In the genomic region with DNA sequence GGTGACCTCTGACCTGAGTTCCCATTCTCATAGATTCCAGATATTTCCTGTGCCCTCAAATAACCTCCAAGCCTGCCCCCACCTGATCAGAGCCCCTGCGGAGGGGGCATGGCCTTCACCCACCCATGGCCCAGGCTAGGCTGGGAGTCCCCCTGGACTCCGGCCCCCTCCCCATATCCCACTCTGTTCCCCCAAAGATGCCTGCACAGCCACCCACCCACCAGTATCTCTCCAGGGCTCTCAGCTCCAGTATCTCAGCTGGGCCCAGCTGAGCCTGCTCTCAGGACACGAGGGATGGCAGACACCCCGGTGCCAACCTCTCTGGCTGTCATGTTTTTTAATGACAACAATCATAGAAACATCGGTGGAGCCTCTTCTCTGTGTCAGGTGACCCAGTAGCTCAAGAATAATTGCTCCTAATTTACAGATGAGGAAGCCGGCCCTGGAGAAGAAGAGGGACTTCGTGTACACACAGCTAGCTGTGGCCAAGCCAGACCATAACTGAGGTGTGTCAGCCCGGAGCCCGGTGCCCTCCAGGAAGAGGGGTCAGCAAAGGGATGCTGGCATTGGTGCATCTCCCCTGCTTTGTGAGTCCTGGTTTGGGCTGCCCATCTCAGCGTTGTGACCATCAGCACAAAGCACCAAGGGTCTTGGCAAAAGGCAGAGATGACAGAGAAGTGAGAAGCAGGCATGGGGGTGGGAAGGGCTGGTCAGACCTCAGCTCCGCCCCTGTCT, we compare ENCODE assay signal across 1 cellular context.
TF ChIP-seq lines count a peak whose summit lies in the region.

No MANE protein-coding gene starts in this region.

TF ChIP-seq in HCT116, 20 proteins besides CTCF, POLR2A, EP300 and RAD21 (continued from another document):
- TF ChIP-seq, protein P1, sequence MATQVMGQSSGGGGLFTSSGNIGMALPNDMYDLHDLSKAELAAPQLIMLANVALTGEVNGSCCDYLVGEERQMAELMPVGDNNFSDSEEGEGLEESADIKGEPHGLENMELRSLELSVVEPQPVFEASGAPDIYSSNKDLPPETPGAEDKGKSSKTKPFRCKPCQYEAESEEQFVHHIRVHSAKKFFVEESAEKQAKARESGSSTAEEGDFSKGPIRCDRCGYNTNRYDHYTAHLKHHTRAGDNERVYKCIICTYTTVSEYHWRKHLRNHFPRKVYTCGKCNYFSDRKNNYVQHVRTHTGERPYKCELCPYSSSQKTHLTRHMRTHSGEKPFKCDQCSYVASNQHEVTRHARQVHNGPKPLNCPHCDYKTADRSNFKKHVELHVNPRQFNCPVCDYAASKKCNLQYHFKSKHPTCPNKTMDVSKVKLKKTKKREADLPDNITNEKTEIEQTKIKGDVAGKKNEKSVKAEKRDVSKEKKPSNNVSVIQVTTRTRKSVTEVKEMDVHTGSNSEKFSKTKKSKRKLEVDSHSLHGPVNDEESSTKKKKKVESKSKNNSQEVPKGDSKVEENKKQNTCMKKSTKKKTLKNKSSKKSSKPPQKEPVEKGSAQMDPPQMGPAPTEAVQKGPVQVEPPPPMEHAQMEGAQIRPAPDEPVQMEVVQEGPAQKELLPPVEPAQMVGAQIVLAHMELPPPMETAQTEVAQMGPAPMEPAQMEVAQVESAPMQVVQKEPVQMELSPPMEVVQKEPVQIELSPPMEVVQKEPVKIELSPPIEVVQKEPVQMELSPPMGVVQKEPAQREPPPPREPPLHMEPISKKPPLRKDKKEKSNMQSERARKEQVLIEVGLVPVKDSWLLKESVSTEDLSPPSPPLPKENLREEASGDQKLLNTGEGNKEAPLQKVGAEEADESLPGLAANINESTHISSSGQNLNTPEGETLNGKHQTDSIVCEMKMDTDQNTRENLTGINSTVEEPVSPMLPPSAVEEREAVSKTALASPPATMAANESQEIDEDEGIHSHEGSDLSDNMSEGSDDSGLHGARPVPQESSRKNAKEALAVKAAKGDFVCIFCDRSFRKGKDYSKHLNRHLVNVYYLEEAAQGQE (IDR thresholded peaks at IDR 0.05; ENCODE audit: low read depth) = no peak
- TF ChIP-seq SP1 (IDR thresholded peaks at IDR 0.05; ENCODE audit: low read depth) = no peak
- TF ChIP-seq CBX3 (IDR thresholded peaks at IDR 0.05; ENCODE audit: low read depth) = no peak
- no peak for TF ChIP-seq EZH2phosphoT487 (IDR thresholded peaks at IDR 0.05; ENCODE audit: borderline replicate concordance)
